8 cellular contexts compared by ENCODE assay signal in the genomic region with DNA sequence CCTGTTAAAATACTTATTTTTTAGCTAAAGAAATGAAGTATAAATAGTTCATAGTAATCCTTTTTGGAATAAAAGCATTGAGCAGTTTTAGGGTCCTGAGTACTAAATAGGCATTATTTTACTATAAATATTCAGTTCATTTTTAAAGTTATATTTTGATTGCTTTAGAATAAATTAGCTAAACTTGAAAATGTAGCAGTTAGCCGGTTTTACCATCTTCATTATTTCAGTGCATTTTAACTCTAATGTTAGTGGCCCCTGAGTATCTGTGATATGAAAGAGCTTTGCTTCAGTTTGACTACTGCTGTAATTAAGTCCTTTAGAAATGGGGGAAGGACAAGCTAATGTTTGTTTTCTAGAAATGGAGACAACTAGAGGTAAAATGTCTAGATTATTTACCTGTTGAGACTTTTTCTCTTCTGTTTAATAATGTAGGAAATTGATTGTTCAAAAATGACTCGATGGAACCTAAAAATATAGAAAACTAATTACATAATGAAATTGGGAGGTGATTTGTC. TPM values are rescaled to one million over a fixed set of nuclear protein-coding genes. Genes with fewer than 3 reads are reported as not detected.
A peak's percentile ranks its signal among the peaks of the same experiment; 100 is the strongest.
DNase-seq lines count a peak whose midpoint lies in the region; ATAC-seq and TF ChIP-seq lines count a peak whose summit lies in the region.

No MANE protein-coding gene starts in this region.

- H3K27me3 Mint-ChIP-seq in T-cell = peaks cover 3 to 11% of the 10 kb centered on the region in 2 donors

- H3K79me2 ChIP-seq in hepatocyte = peaks cover 84% of the 10 kb centered on the region

- peaks cover 36 to 50% (median 50%) of the 10 kb centered on the region in 3 donors for H3K4me1 Mint-ChIP-seq in T-cell

- no peaks in the 10 kb centered on the region for H3K9me2 ChIP-seq in hepatocyte (replicated peaks; ENCODE audit: insufficient read depth)

- CTCF ChIA-PET in T-cell (lab: Charles Lee) = interaction anchor here (0.6 to 1.5 kb wide), 6 partner anchors 9 to 17 kb away, joined by 3 to 5 read pairs (median 3); no protein-coding TSS in a partner anchor

- DNase-seq in heart right ventricle = no peak
- DNase-seq in Right ventricle myocardium superior = no peak
- DNase-seq in T-cell = no peak
- no peak for DNase-seq in hepatocyte (ENCODE audit: low spot score)
- DNase-seq in aorta = no peak
- DNase-seq in activated effector memory CD4-positive, alpha-beta T cell treated with Interleukin-2 at 50 U/mL for 16 hours = no peak

- no peaks in the 10 kb centered on the region for H4K20me1 ChIP-seq in hepatocyte (ENCODE audit: insufficient read depth, poor library complexity, severe bottlenecking)

- POLR2A ChIA-PET in T-cell (lab: Charles Lee) = interaction anchor here in 1 of 2 donors (1.0 to 1.1 kb wide), 3 partner anchors 12 to 39 kb away, joined by 3 to 4 read pairs (median 3); no protein-coding TSS in a partner anchor

- H3K9me3 Mint-ChIP-seq in T-cell = no peaks in the 10 kb centered on the region

- H3K27me3 ChIP-seq in heart right ventricle (no peaks in the 10 kb centered on the region), hepatocyte (no peaks in the 10 kb centered on the region), aorta (ENCODE audit: control insufficient read depth in 1 of 2, insufficient read depth in 2 of 2, low read length in 1 of 2) (no peaks in the 10 kb centered on the region)

- H3K27ac ChIP-seq in heart right ventricle (peak overlapping the region in 4 of 10 donors; percentile 6 to 91 (median 32)), hepatocyte (no peak overlapping the region), aorta (ENCODE audit: low read depth in 1 of 2, low read length in 2 of 2) (no peak overlapping the region)

- H3K4me3 ChIP-seq in heart right ventricle (peak overlapping the region in 6 of 10 donors; percentile 72 to 88 (median 82)), hepatocyte (peak overlapping the region; percentile 19), aorta (ENCODE audit: low read length in 2 of 2) (peak overlapping the region; percentile 9 to 34)

- 35 to 56% methylated on average over 2 of the region's 2 CpGs for WGBS in heart right ventricle, 2 donors
- WGBS in hepatocyte (ENCODE audit: low lambda C conversion rate, missing lambda C conversion rate) = 76% methylated on average over 2 of the region's 2 CpGs
- 26 to 35% methylated on average over 2 of the region's 2 CpGs for WGBS in aorta, 2 donors

- H3K36me3 Mint-ChIP-seq in T-cell = peaks cover 5% of the 10 kb centered on the region

- no peaks in the 10 kb centered on the region for H3K9me3 ChIP-seq in heart right ventricle
- H3K9me3 ChIP-seq in hepatocyte (ENCODE audit: low read depth) = no peaks in the 10 kb centered on the region
- H3K9me3 ChIP-seq in aorta (ENCODE audit: control insufficient read depth, low read length) = no peaks in the 10 kb centered on the region

- no peak for ATAC-seq in heart right ventricle
- ATAC-seq in Right ventricle myocardium superior (ENCODE audit: poor library complexity) = no peak
- ATAC-seq in T-cell (replicated peaks in 1 of 4) = no peak
- no peak for ATAC-seq in aorta (ENCODE audit: low FRiP score)
- no peak for ATAC-seq in HG03196 (IDR thresholded peaks at IDR 0.05; ENCODE audit: unreplicated experiment)
- no peak for ATAC-seq in HG03469 (IDR thresholded peaks at IDR 0.05; ENCODE audit: unreplicated experiment)

- peak overlapping the region in 1 of 2 donors; percentile 15 for H3K27ac Mint-ChIP-seq in T-cell

- H3K4me2 ChIP-seq in hepatocyte = peak overlapping the region; percentile 85

- peaks cover 2 to 53% (median 26%) of the 10 kb centered on the region in 9 donors for H3K4me1 ChIP-seq in heart right ventricle
- peaks cover 6% of the 10 kb centered on the region for H3K4me1 ChIP-seq in hepatocyte (ENCODE audit: insufficient read depth)
- H3K4me1 ChIP-seq in aorta (ENCODE audit: control insufficient read depth in 1 of 2, insufficient read depth in 2 of 2, low read length in 2 of 2) = no peaks in the 10 kb centered on the region

- TF ChIP-seq CTCF in heart right ventricle (IDR thresholded peaks at IDR 0.05) = no peak
- TF ChIP-seq CTCF in hepatocyte (IDR thresholded peaks at IDR 0.05; ENCODE audit: poor library complexity) = no peak

- intact Hi-C loops in heart right ventricle (cut with DNase I) (no loop called here), Right ventricle myocardium superior (cut with DNase I) (no loop called here), aorta (cut with DNase I) (no loop called here)

- H3K36me3 ChIP-seq in heart right ventricle (peaks cover 0 to 38% (median 0%) of the 10 kb centered on the region in 9 donors), hepatocyte (replicated peaks; ENCODE audit: insufficient read depth, low read depth) (no peaks in the 10 kb centered on the region), aorta (ENCODE audit: control insufficient read depth in 1 of 2, insufficient read depth in 2 of 2, low read length in 1 of 2) (no peaks in the 10 kb centered on the region)

- peak overlapping the region; percentile 83 to 91 (median 89) for H3K4me3 Mint-ChIP-seq in T-cell

- H2AFZ ChIP-seq in hepatocyte = no peak overlapping the region

RNA-seq across cellular contexts. Expression of a gene that starts 3.6 kb away (rescaled TPM):
- total RNA-seq in heart right ventricle (10 to 100 TPM; 10.6 to 36.2 (median 17.3) TPM), Right ventricle myocardium superior (19.4 TPM), T-cell (10 to 100 TPM; 41.9 to 63.1 (median 51.2) TPM), hepatocyte (47.3 and 49.6 TPM in 2 replicates), aorta (10 to 100 TPM; 20.4 to 26.1 TPM)
- polyA plus RNA-seq in heart right ventricle (10 to 100 TPM in 1 of 2 donors, 1 to 10 TPM in 1; 8.9 to 38.6 TPM), hepatocyte (55.4 and 59.7 TPM in 2 replicates), aorta (10 to 100 TPM; 25.5 to 33.0 TPM)

RNA-seq across cellular contexts. Expression of a gene that starts 4.1 kb away (rescaled TPM):
- total RNA-seq in heart right ventricle (10 to 100 TPM in 9 of 10 donors, 1 to 10 TPM in 1; 6.9 to 16.3 (median 14.4) TPM), Right ventricle myocardium superior (8.3 TPM), T-cell (10 to 100 TPM; 22.5 to 34.2 (median 26.4) TPM), hepatocyte (43.3 and 48.2 TPM in 2 replicates), aorta (10 to 100 TPM; 18.1 to 26.7 TPM)
- polyA plus RNA-seq in heart right ventricle (10 to 100 TPM in 1 of 2 donors, 1 to 10 TPM in 1; 5.3 to 14.4 TPM), hepatocyte (13.5 and 19.2 TPM in 2 replicates), aorta (10 to 100 TPM in 1 of 2 donors, 1 to 10 TPM in 1; 9.9 to 33.4 TPM)

RNA-seq across cellular contexts. Expression of a gene that starts 46.5 kb away (rescaled TPM):
- total RNA-seq in heart right ventricle = 1 to 10 TPM in 1 of 10 donors, under 1 TPM in 8, not detected in 1; 0.10 to 2.8 (median 0.60) TPM
- under 1 TPM; 0.15 to 0.25 TPM for polyA plus RNA-seq in heart right ventricle
- 0.19 TPM for total RNA-seq in Right ventricle myocardium superior
- total RNA-seq in T-cell = 10 to 100 TPM; 14.5 to 25.2 (median 17.7) TPM
- 9.8 and 14.0 TPM in 2 replicates for total RNA-seq in hepatocyte
- 4.6 and 6.4 TPM in 2 replicates for polyA plus RNA-seq in hepatocyte
- total RNA-seq in aorta = 1 to 10 TPM; 3.4 to 6.9 TPM
- polyA plus RNA-seq in aorta = 1 to 10 TPM; 2.5 to 3.4 TPM

Comparison
In these comparisons a context has a peak if more than half of its experiments do, and no peak if none do; other contexts are left out.
1. H3K4me3 ChIP-seq: peak in every context shown above with its lines; median percentile 82 in heart right ventricle; 22 in aorta; 19 in hepatocyte.